ENCODE assay signal across 14 cellular contexts in the genomic region with DNA sequence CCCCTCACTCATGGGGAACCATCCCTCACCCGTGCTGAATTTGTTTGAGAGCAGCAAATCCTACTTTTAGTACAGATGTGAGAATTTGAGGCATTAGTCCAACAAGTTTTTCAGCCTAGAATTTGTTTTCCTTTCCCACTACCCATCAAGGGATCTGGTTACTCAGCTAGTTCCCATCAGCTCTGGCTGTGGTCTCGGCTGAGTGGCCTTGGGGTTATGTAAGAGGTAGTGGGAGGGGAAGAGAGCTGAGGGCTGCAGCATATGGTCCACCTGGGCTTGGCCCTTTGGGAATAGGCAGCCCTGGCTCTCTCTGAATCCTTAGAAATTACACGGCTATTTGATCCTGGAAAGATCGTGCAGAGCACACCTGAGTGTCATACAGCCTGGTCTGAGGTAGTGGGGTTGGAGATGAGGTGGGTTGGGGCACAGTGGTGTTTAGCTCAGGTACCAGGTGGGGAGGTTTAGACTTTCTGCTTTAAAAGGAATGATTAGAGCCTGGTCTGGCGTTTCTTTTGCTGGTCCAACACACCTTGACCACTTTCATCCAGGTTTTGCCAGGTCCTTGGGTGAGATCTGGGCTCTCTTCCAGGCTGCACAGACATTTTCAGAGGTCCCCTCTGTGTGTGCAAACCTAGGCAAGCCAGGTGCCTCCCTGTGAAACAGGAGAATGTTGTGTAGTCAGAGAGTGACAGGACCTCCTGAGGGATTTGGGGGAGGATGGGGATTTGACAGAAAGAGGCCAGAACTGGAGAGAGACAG. TPM values are rescaled to one million over a fixed set of nuclear protein-coding genes. Genes with fewer than 3 reads are reported as not detected.
DNase-seq lines count a peak whose midpoint lies in the region; ATAC-seq and TF ChIP-seq lines count a peak whose summit lies in the region.
"Had no signal": no experiment of that assay in that cellular context is flagged by ENCODE, and none has a peak within 500 bp of the region (broad histone marks: within the 10 kb centered on the region; RNA-seq: fewer than 3 reads in every experiment).

No MANE protein-coding gene starts in this region.

- CTCF ChIA-PET in Calu3 (lab: Charles Lee), result no interaction called here

- no peaks in the 10 kb centered on the region for H3K27me3 Mint-ChIP-seq in activated T-helper 2 cell treated with anti-CD3 and anti-CD28 coated beads, Interferon-gamma antibody, Interleukin-2, Interleukin-4, amounts not matched to agents 10 μg/mL and 5 μg/mL and 100 μg/mL, durations not matched to agents 14 hours and 24 hours and 36 hours (ENCODE audit: low read depth)
- no peaks in the 10 kb centered on the region for H3K27me3 Mint-ChIP-seq in Calu3 (ENCODE audit: unreplicated experiment)
- H3K27me3 Mint-ChIP-seq: effector memory CD8-positive, alpha-beta T cell; naive thymus-derived CD4-positive, alpha-beta T cell had no signal

- intact Hi-C loops in activated T-helper 2 cell treated with anti-CD3 and anti-CD28 coated beads, Interferon-gamma antibody, Interleukin-2, Interleukin-4, amounts not matched to agents 10 μg/mL and 5 μg/mL and 100 μg/mL, durations not matched to agents 14 hours and 24 hours and 36 hours (cut with micrococcal nuclease), result no loop called here
- intact Hi-C loops in Calu3 (cut with micrococcal nuclease; ENCODE audit: unreplicated experiment), result no loop called here

- H3K27ac Mint-ChIP-seq in activated T-helper 2 cell treated with anti-CD3 and anti-CD28 coated beads, Interferon-gamma antibody, Interleukin-2, Interleukin-4, amounts not matched to agents 10 μg/mL and 5 μg/mL and 100 μg/mL, durations not matched to agents 14 hours and 24 hours and 36 hours, result peak overlapping the region; percentile 15
- no peak overlapping the region for H3K27ac Mint-ChIP-seq in Calu3 (ENCODE audit: unreplicated experiment)

- BruUV-seq in Calu3 (replicated peaks; lab: Mats Ljungman, UMichigan), result no TSS peak

- no peaks in the 10 kb centered on the region for H3K9me3 Mint-ChIP-seq in activated T-helper 2 cell treated with anti-CD3 and anti-CD28 coated beads, Interferon-gamma antibody, Interleukin-2, Interleukin-4, amounts not matched to agents 10 μg/mL and 5 μg/mL and 100 μg/mL, durations not matched to agents 14 hours and 24 hours and 36 hours
- H3K9me3 Mint-ChIP-seq in Calu3 (ENCODE audit: low read depth, unreplicated experiment), result no peaks in the 10 kb centered on the region
- H3K9me3 Mint-ChIP-seq: effector memory CD8-positive, alpha-beta T cell; naive thymus-derived CD4-positive, alpha-beta T cell had no signal

- TF ChIP-seq CTCF in Calu3 (IDR thresholded peaks at IDR 0.05; ENCODE audit: unreplicated experiment), result no peak

- peak; percentile 90 for DNase-seq in DMS79 (lab: John Stamatoyannopoulos, UW)
- peak; percentile 81 for DNase-seq in NCI-H187 treated with DMSO at 0.1 percent for 48 hours (lab: John Stamatoyannopoulos, UW)
- peak; percentile 5 for DNase-seq in activated T-helper 2 cell treated with anti-CD3 and anti-CD28 coated beads, Interferon-gamma antibody, Interleukin-2, Interleukin-4, amounts not matched to agents 10 μg/mL and 5 μg/mL and 100 μg/mL, durations not matched to agents 14 hours and 24 hours and 36 hours (ENCODE audit: low spot score)
- peak; percentile 4 for DNase-seq in midbrain (lab: John Stamatoyannopoulos, UW)
- DNase-seq in HPDE6-E6E7 (ENCODE audit: extremely low spot score), result no peak
- no peak for DNase-seq in Calu3
- DNase-seq: effector memory CD8-positive, alpha-beta T cell; foreskin melanocyte; naive thymus-derived CD4-positive, alpha-beta T cell; NCI-H446; Right ventricle myocardium superior had no signal

- ATAC-seq in GM19397 (IDR thresholded peaks at IDR 0.05; ENCODE audit: unreplicated experiment), result no peak
- no peak for ATAC-seq in HG03045 (IDR thresholded peaks at IDR 0.05; ENCODE audit: unreplicated experiment)
- ATAC-seq: effector memory CD8-positive, alpha-beta T cell; naive thymus-derived CD4-positive, alpha-beta T cell had no signal

- peaks cover 6% of the 10 kb centered on the region for H3K4me1 Mint-ChIP-seq in activated T-helper 2 cell treated with anti-CD3 and anti-CD28 coated beads, Interferon-gamma antibody, Interleukin-2, Interleukin-4, amounts not matched to agents 10 μg/mL and 5 μg/mL and 100 μg/mL, durations not matched to agents 14 hours and 24 hours and 36 hours (ENCODE audit: low read depth)
- peaks cover 25% of the 10 kb centered on the region for H3K4me1 Mint-ChIP-seq in Calu3 (ENCODE audit: low read depth, unreplicated experiment)

- no peak overlapping the region for H3K4me3 Mint-ChIP-seq in activated T-helper 2 cell treated with anti-CD3 and anti-CD28 coated beads, Interferon-gamma antibody, Interleukin-2, Interleukin-4, amounts not matched to agents 10 μg/mL and 5 μg/mL and 100 μg/mL, durations not matched to agents 14 hours and 24 hours and 36 hours (ENCODE audit: low read depth)
- H3K4me3 Mint-ChIP-seq in Calu3 (ENCODE audit: low read depth, unreplicated experiment), result no peak overlapping the region
- H3K4me3 Mint-ChIP-seq: CD14-positive monocyte; effector memory CD8-positive, alpha-beta T cell; naive thymus-derived CD4-positive, alpha-beta T cell had no signal

- no peaks in the 10 kb centered on the region for H3K36me3 Mint-ChIP-seq in activated T-helper 2 cell treated with anti-CD3 and anti-CD28 coated beads, Interferon-gamma antibody, Interleukin-2, Interleukin-4, amounts not matched to agents 10 μg/mL and 5 μg/mL and 100 μg/mL, durations not matched to agents 14 hours and 24 hours and 36 hours (ENCODE audit: low read depth)
- peaks cover 19% of the 10 kb centered on the region for H3K36me3 Mint-ChIP-seq in Calu3 (ENCODE audit: insufficient read depth, unreplicated experiment)

RNA-seq across cellular contexts. Expression of gene GSTM4, which starts 4.3 kb away (rescaled TPM):
- total RNA-seq in activated T-helper 2 cell treated with anti-CD3 and anti-CD28 coated beads, Interferon-gamma antibody, Interleukin-2, Interleukin-4, amounts not matched to agents 10 μg/mL and 5 μg/mL and 100 μg/mL, durations not matched to agents 14 hours and 24 hours and 36 hours, result 13.6 and 13.9 TPM in 2 replicates
- 12.6 and 13.6 TPM in 2 replicates for total RNA-seq in Calu3 (2022)

RNA-seq across cellular contexts. Expression of gene GSTM2, which starts 7.7 kb away (rescaled TPM):
- 30.1 and 32.3 TPM in 2 replicates for total RNA-seq in activated T-helper 2 cell treated with anti-CD3 and anti-CD28 coated beads, Interferon-gamma antibody, Interleukin-2, Interleukin-4, amounts not matched to agents 10 μg/mL and 5 μg/mL and 100 μg/mL, durations not matched to agents 14 hours and 24 hours and 36 hours
- total RNA-seq in Calu3 (2022), result 2.5 and 3.2 TPM in 2 replicates

RNA-seq across cellular contexts. Expression of gene GSTM1, which starts 27.4 kb away (rescaled TPM):
- 112 and 113 TPM in 2 replicates for total RNA-seq in activated T-helper 2 cell treated with anti-CD3 and anti-CD28 coated beads, Interferon-gamma antibody, Interleukin-2, Interleukin-4, amounts not matched to agents 10 μg/mL and 5 μg/mL and 100 μg/mL, durations not matched to agents 14 hours and 24 hours and 36 hours
- 15.4 TPM in 2 replicates for total RNA-seq in Calu3 (2022)
- total RNA-seq: Right ventricle myocardium superior had no signal

RNA-seq across cellular contexts. Expression of gene AMPD2, which starts 40.5 kb away (rescaled TPM):
- 77.5 and 78.4 TPM in 2 replicates for total RNA-seq in activated T-helper 2 cell treated with anti-CD3 and anti-CD28 coated beads, Interferon-gamma antibody, Interleukin-2, Interleukin-4, amounts not matched to agents 10 μg/mL and 5 μg/mL and 100 μg/mL, durations not matched to agents 14 hours and 24 hours and 36 hours
- 34.0 and 54.6 TPM in 2 replicates for total RNA-seq in Calu3 (2022)

RNA-seq across cellular contexts. Expression of gene GNAT2, which starts 40.8 kb away (rescaled TPM):
- 0.18 TPM in 1 of 2 replicates, not detected in the other for total RNA-seq in activated T-helper 2 cell treated with anti-CD3 and anti-CD28 coated beads, Interferon-gamma antibody, Interleukin-2, Interleukin-4, amounts not matched to agents 10 μg/mL and 5 μg/mL and 100 μg/mL, durations not matched to agents 14 hours and 24 hours and 36 hours
- total RNA-seq in Calu3 (2022), result not detected in 2 replicates
- total RNA-seq: Right ventricle myocardium superior had no signal

Comparison
In these comparisons a context has a peak if more than half of its experiments do, and no peak if none do; other contexts are left out.
1. DNase-seq: peak in DMS79 (single experiment), NCI-H187 treated with DMSO at 0.1 percent for 48 hours (single experiment), activated T-helper 2 cell treated with anti-CD3 and anti-CD28 coated beads, Interferon-gamma antibody, Interleukin-2, Interleukin-4, amounts not matched to agents 10 μg/mL and 5 μg/mL and 100 μg/mL, durations not matched to agents 14 hours and 24 hours and 36 hours (single experiment) and midbrain (single experiment); none in HPDE6-E6E7 (single experiment) and Calu3 (single experiment).